ENCODE assay signal across 8 cellular contexts in genomic region chr18:3593381-3593903, GRCh38.
DNase-seq lines count a peak whose midpoint lies in the region; ATAC-seq and TF ChIP-seq lines count a peak whose summit lies in the region.

No MANE protein-coding gene starts in this region.

- TF ChIP-seq CTCF in ascending aorta (IDR thresholded peaks at IDR 0.05), result no peak

- H3K4me3 ChIP-seq in HAP-1 (no peak overlapping the region), ascending aorta (peak overlapping the region; percentile 61 to 63), iPS-20b (ENCODE audit: low read length) (peak overlapping the region; percentile 61)

- peak overlapping the region; percentile 98 for H3K27ac ChIP-seq in ascending aorta
- H3K27ac ChIP-seq in iPS-20b (ENCODE audit: low read length), result no peak overlapping the region

- H3K4me3 Mint-ChIP-seq in stimulated activated naive B cell treated with anti-CD40 and anti-IgM and Interleukin-4, amounts not matched to agents 10 μg/mL and 1 μg/mL and 100 μg/mL, for 72 hours, result peak overlapping the region; percentile 72 to 83

- H3K27me3 ChIP-seq in HAP-1 (ENCODE audit: low read depth), result no peaks in the 10 kb centered on the region
- H3K27me3 ChIP-seq in ascending aorta, result no peaks in the 10 kb centered on the region
- H3K27me3 ChIP-seq in iPS-20b (ENCODE audit: insufficient read depth, low read length), result peaks cover 22% of the 10 kb centered on the region

- no peaks in the 10 kb centered on the region for H3K9me3 Mint-ChIP-seq in stimulated activated naive B cell treated with anti-CD40 and anti-IgM and Interleukin-4, amounts not matched to agents 10 μg/mL and 1 μg/mL and 100 μg/mL, for 72 hours

- peaks cover 42 to 58% of the 10 kb centered on the region in 2 donors for H3K4me1 Mint-ChIP-seq in stimulated activated naive B cell treated with anti-CD40 and anti-IgM and Interleukin-4, amounts not matched to agents 10 μg/mL and 1 μg/mL and 100 μg/mL, for 72 hours

- no peaks in the 10 kb centered on the region for H3K36me3 Mint-ChIP-seq in stimulated activated naive B cell treated with anti-CD40 and anti-IgM and Interleukin-4, amounts not matched to agents 10 μg/mL and 1 μg/mL and 100 μg/mL, for 72 hours

- H3K4me1 ChIP-seq in HAP-1, result peaks cover 34% of the 10 kb centered on the region
- peaks cover 26 to 39% of the 10 kb centered on the region in 2 donors for H3K4me1 ChIP-seq in ascending aorta
- peaks cover 27% of the 10 kb centered on the region for H3K4me1 ChIP-seq in iPS-20b (ENCODE audit: insufficient read depth, low read length)

- peak; percentile 89 for DNase-seq in COLO829 (ENCODE audit: low spot score)
- peak; percentile 66 for DNase-seq in HAP-1 (ENCODE audit: low spot score in 2 of 2)
- DNase-seq in NCI-H526 treated with DMSO at 0.1 percent for 48 hours (lab: John Stamatoyannopoulos, UW), result peak; percentile 76
- peak in 1 of 2 donors; percentile 74 for DNase-seq in ascending aorta (ENCODE audit: low spot score in 2 of 2)
- DNase-seq in stimulated activated naive B cell treated with anti-CD40 and anti-IgM and Interleukin-4, amounts not matched to agents 10 μg/mL and 1 μg/mL and 100 μg/mL, for 72 hours, result no peak
- no peak for DNase-seq in cerebellum (ENCODE audit: low spot score)

- no peaks in the 10 kb centered on the region for H3K27me3 Mint-ChIP-seq in stimulated activated naive B cell treated with anti-CD40 and anti-IgM and Interleukin-4, amounts not matched to agents 10 μg/mL and 1 μg/mL and 100 μg/mL, for 72 hours

- H3K27ac Mint-ChIP-seq in stimulated activated naive B cell treated with anti-CD40 and anti-IgM and Interleukin-4, amounts not matched to agents 10 μg/mL and 1 μg/mL and 100 μg/mL, for 72 hours, result peak overlapping the region; percentile 94

- intact Hi-C loops in ascending aorta (cut with DNase I), result loop anchor here (1.0 to 2.0 kb wide), 2 partner anchors 73 to 331 kb away; partner anchors contain the start of gene MYL12B

- peak overlapping the region; percentile 55; the same call in 1 of the 2 replicates for H3K9ac ChIP-seq in iPS-20b (ENCODE audit: low read depth, low read length)

- H3K36me3 ChIP-seq in HAP-1 (replicated peaks) (no peaks in the 10 kb centered on the region), ascending aorta (no peaks in the 10 kb centered on the region), iPS-20b (ENCODE audit: insufficient read depth, low read depth, low read length) (no peaks in the 10 kb centered on the region)

- ATAC-seq in stimulated activated naive B cell treated with anti-CD40 and anti-IgM and Interleukin-4, amounts not matched to agents 10 μg/mL and 1 μg/mL and 100 μg/mL, for 72 hours (replicated peaks), result peak; percentile 0 to 3
- no peak for ATAC-seq in HG03280 (IDR thresholded peaks at IDR 0.05; ENCODE audit: unreplicated experiment)

- H3K9me3 ChIP-seq in HAP-1, result no peaks in the 10 kb centered on the region
- H3K9me3 ChIP-seq in ascending aorta, result no peaks in the 10 kb centered on the region
- H3K9me3 ChIP-seq in iPS-20b (ENCODE audit: insufficient read depth, low read depth, low read length), result no peaks in the 10 kb centered on the region

- in situ Hi-C loops in HAP-1 (cut with MboI; ENCODE audit: low sequenced_read_pairs), result loop anchor here (5.0 kb wide), 1 partner anchor 311 kb away; no protein-coding TSS in a partner anchor

Comparison
In these comparisons a context has a peak if more than half of its experiments do, and no peak if none do; other contexts are left out.
1. DNase-seq: peak in COLO829 (single experiment), HAP-1 (2 of 2) and NCI-H526 treated with DMSO at 0.1 percent for 48 hours (single experiment); none in stimulated activated naive B cell treated with anti-CD40 and anti-IgM and Interleukin-4, amounts not matched to agents 10 μg/mL and 1 μg/mL and 100 μg/mL, for 72 hours (single experiment) and cerebellum (single experiment).